In genomic region chr14:102848830-102849521, GRCh38 we compare ENCODE assay signal across 11 cellular contexts.
A peak's percentile ranks its signal among the peaks of the same experiment; 100 is the strongest.
DNase-seq lines count a peak whose midpoint lies in the region; ATAC-seq, FAIRE-seq and TF ChIP-seq lines count a peak whose summit lies in the region.
"Had no signal": no experiment of that assay in that cellular context is flagged by ENCODE, and none has a peak within 500 bp of the region (broad histone marks: within the 10 kb centered on the region; RNA-seq: fewer than 3 reads in every experiment).

No MANE protein-coding gene starts in this region.

- TF ChIP-seq POLR2A in HepG2 (IDR thresholded peaks at IDR 0.05; ENCODE audit: insufficient read depth in 1 of 2, low read depth in 2 of 2, low read length in 2 of 2) (no peak), uterus (IDR thresholded peaks at IDR 0.05) (no peak)

- peak; percentile 79 for ATAC-seq in Right ventricle myocardium inferior
- ATAC-seq in HepG2: no peak
- ATAC-seq in HG03460 (IDR thresholded peaks at IDR 0.05; ENCODE audit: unreplicated experiment): no peak
- ATAC-seq: activated T-cell treated with anti-CD3 and anti-CD28 coated beads, Interleukin-2, amount 50 U/mL, for 4 hours; HCT116 had no signal

- CTCF ChIA-PET in HepG2 (lab: Yijun Ruan, JAX; ENCODE audit: low intra/inter-chr PET ratio, low total read pairs): no interaction called here

- FAIRE-seq in HepG2 (lab: Jason Lieb, UNC): no peak

- no peak for DNase-seq in Right ventricle myocardium inferior (ENCODE audit: missing footprints)
- DNase-seq in cardiac septum (ENCODE audit: low spot score): no peak
- no peak for DNase-seq in activated T-helper 1 cell treated with anti-CD3 and anti-CD28 coated beads, Interleukin-12 subunit alpha, Interleukin-12 subunit beta, Interleukin-2, Interleukin-4 antibody, amounts not matched to agents 30 ng/mL and 10 ng/mL and 1 ng/mL, durations not matched to agents 14 hours and 24 hours and 36 hours (ENCODE audit: low spot score)
- DNase-seq in HepG2 (ENCODE audit: low spot score): no peak
- DNase-seq in uterus: no peak
- DNase-seq in NCI-H2029 treated with DMSO at 0.1 percent for 48 hours (lab: John Stamatoyannopoulos, UW): no peak
- no peak for DNase-seq in NOMO-1 treated with DMSO at 0.1 percent for 48 hours (lab: John Stamatoyannopoulos, UW; ENCODE audit: unreplicated experiment)
- DNase-seq: activated T-cell treated with anti-CD3 and anti-CD28 coated beads, Interleukin-2, amount 50 U/mL, for 4 hours; NCI-H2107 had no signal

- H2AFZ ChIP-seq in HepG2 (ENCODE audit: low read length): no peak overlapping the region

- intact Hi-C loops in Right ventricle myocardium inferior (cut with DNase I): no loop called here
- intact Hi-C loops in cardiac septum (cut with DNase I): no loop called here
- intact Hi-C loops in activated T-helper 1 cell treated with anti-CD3 and anti-CD28 coated beads, Interleukin-12 subunit alpha, Interleukin-12 subunit beta, Interleukin-2, Interleukin-4 antibody, amounts not matched to agents 30 ng/mL and 10 ng/mL and 1 ng/mL, durations not matched to agents 14 hours and 24 hours and 36 hours (cut with micrococcal nuclease): no loop called here
- intact Hi-C loops in HepG2 (cut with micrococcal nuclease; ENCODE audit: unreplicated experiment): no loop called here
- intact Hi-C loops in uterus (cut with DNase I; ENCODE audit: low total_unique reads): no loop called here

- BruUV-seq in HepG2 (replicated peaks; lab: Mats Ljungman, UMichigan): no TSS peak

- TF ChIP-seq EP300 in HepG2 (IDR thresholded peaks at IDR 0.05; ENCODE audit: low read depth in 2 of 2, low read length in 2 of 2) (no peak), HepG2 (CRISPR knock-in tag; IDR thresholded peaks at IDR 0.05; ENCODE audit: borderline replicate concordance) (no peak)

- H3K36me3 ChIP-seq in HepG2 (replicated peaks in 1 of 2; ENCODE audit: control insufficient read depth in 1 of 2, insufficient read depth in 2 of 2, low read length in 2 of 2): no peaks in the 10 kb centered on the region
- H3K36me3 ChIP-seq in uterus: no peaks in the 10 kb centered on the region

- H3K4me1 ChIP-seq in HepG2 (ENCODE audit: insufficient read depth, low read length) (no peaks in the 10 kb centered on the region), uterus (no peaks in the 10 kb centered on the region)

- H3K27ac Mint-ChIP-seq in activated T-helper 1 cell treated with anti-CD3 and anti-CD28 coated beads, Interleukin-12 subunit alpha, Interleukin-12 subunit beta, Interleukin-2, Interleukin-4 antibody, amounts not matched to agents 30 ng/mL and 10 ng/mL and 1 ng/mL, durations not matched to agents 14 hours and 24 hours and 36 hours: peak overlapping the region; percentile 73

- H3K27ac ChIP-seq in HepG2 (ENCODE audit: extremely low read length, insufficient read depth, low read length) (no peak overlapping the region), uterus (peak overlapping the region; percentile 15 to 78)

- in situ Hi-C loops in HepG2 (cut with HindIII; ENCODE audit: extremely low pct_ligation_motif_present, low pct_unique_long_range_greater_than_20kb): no loop called here

- H3K9ac ChIP-seq in HepG2 (ENCODE audit: insufficient read depth, low read depth, low read length): no peak overlapping the region

- H3K36me3 Mint-ChIP-seq in activated T-helper 1 cell treated with anti-CD3 and anti-CD28 coated beads, Interleukin-12 subunit alpha, Interleukin-12 subunit beta, Interleukin-2, Interleukin-4 antibody, amounts not matched to agents 30 ng/mL and 10 ng/mL and 1 ng/mL, durations not matched to agents 14 hours and 24 hours and 36 hours (ENCODE audit: low read depth): peaks cover 25% of the 10 kb centered on the region

- H3K4me3 ChIP-seq in HepG2 (replicated peaks in 1 of 3; ENCODE audit: insufficient read depth in 1 of 3, low read depth in 2 of 3, low read length in 3 of 3) (no peak overlapping the region), uterus (no peak overlapping the region)

- H3K27me3 Mint-ChIP-seq in activated T-helper 1 cell treated with anti-CD3 and anti-CD28 coated beads, Interleukin-12 subunit alpha, Interleukin-12 subunit beta, Interleukin-2, Interleukin-4 antibody, amounts not matched to agents 30 ng/mL and 10 ng/mL and 1 ng/mL, durations not matched to agents 14 hours and 24 hours and 36 hours (ENCODE audit: insufficient read depth): no peaks in the 10 kb centered on the region

- no peak overlapping the region for H3K4me3 Mint-ChIP-seq in activated T-helper 1 cell treated with anti-CD3 and anti-CD28 coated beads, Interleukin-12 subunit alpha, Interleukin-12 subunit beta, Interleukin-2, Interleukin-4 antibody, amounts not matched to agents 30 ng/mL and 10 ng/mL and 1 ng/mL, durations not matched to agents 14 hours and 24 hours and 36 hours

- 89% methylated on average over 12 of the region's 12 CpGs for WGBS in HepG2 (ENCODE audit: low lambda C conversion rate)

- no peaks in the 10 kb centered on the region for H3K79me2 ChIP-seq in HepG2 (ENCODE audit: insufficient read depth, low read length)

- H3K4me2 ChIP-seq in HepG2 (ENCODE audit: low read depth, low read length): no peak overlapping the region

- POLR2A ChIA-PET in HepG2 (lab: Yijun Ruan, JAX): no interaction called here

- TF ChIP-seq CTCF in HepG2 (CRISPR knock-in tag; IDR thresholded peaks at IDR 0.05) (no peak), uterus (IDR thresholded peaks at IDR 0.05) (no peak)

- no peaks in the 10 kb centered on the region for H3K9me3 Mint-ChIP-seq in activated T-helper 1 cell treated with anti-CD3 and anti-CD28 coated beads, Interleukin-12 subunit alpha, Interleukin-12 subunit beta, Interleukin-2, Interleukin-4 antibody, amounts not matched to agents 30 ng/mL and 10 ng/mL and 1 ng/mL, durations not matched to agents 14 hours and 24 hours and 36 hours
- H3K9me3 Mint-ChIP-seq: activated T-cell treated with anti-CD3 and anti-CD28 coated beads, Interleukin-2, amount 50 U/mL, for 4 hours had no signal

- H3K27me3 ChIP-seq in HepG2 (ENCODE audit: control insufficient read depth in 1 of 2, insufficient read depth in 2 of 2, low read length in 2 of 2): no peaks in the 10 kb centered on the region
- no peaks in the 10 kb centered on the region for H3K27me3 ChIP-seq in uterus

- H4K20me1 ChIP-seq in HepG2 (ENCODE audit: insufficient read depth, low read length): no peaks in the 10 kb centered on the region

- H3K9me3 ChIP-seq in HepG2 (ENCODE audit: low read length) (no peaks in the 10 kb centered on the region), uterus (no peaks in the 10 kb centered on the region)

- H3K4me1 Mint-ChIP-seq in activated T-helper 1 cell treated with anti-CD3 and anti-CD28 coated beads, Interleukin-12 subunit alpha, Interleukin-12 subunit beta, Interleukin-2, Interleukin-4 antibody, amounts not matched to agents 30 ng/mL and 10 ng/mL and 1 ng/mL, durations not matched to agents 14 hours and 24 hours and 36 hours (ENCODE audit: low read depth): peaks cover 19% of the 10 kb centered on the region

- TF ChIP-seq RAD21 in HepG2 (CRISPR knock-in tag; IDR thresholded peaks at IDR 0.05): no peak

TF ChIP-seq in HepG2, 621 proteins besides CTCF, POLR2A, EP300 and RAD21:
- TF ChIP-seq NR3C1 (CRISPR knock-in tag; IDR thresholded peaks at IDR 0.05) (no peak), ELF1 (CRISPR knock-in tag; IDR thresholded peaks at IDR 0.05) (no peak), ZNF484 (CRISPR knock-in tag; IDR thresholded peaks at IDR 0.05; ENCODE audit: borderline replicate concordance, low read depth) (no peak), RBM39 (IDR thresholded peaks at IDR 0.05; ENCODE audit: low read depth, low read length, poor library complexity, severe bottlenecking) (no peak), ZNF788 (CRISPR knock-in tag; IDR thresholded peaks at IDR 0.05; ENCODE audit: borderline replicate concordance) (no peak), ZNF121 (CRISPR knock-in tag; IDR thresholded peaks at IDR 0.05) (0 out of 2 replicates have a peak, but pooled peaks have one; percentile 52), ZNF430 (CRISPR knock-in tag; IDR thresholded peaks at IDR 0.05) (no peak), ZBTB38 (CRISPR knock-in tag; IDR thresholded peaks at IDR 0.05) (peak; percentile 61; the same call in 1 of the 2 replicates), SOX6 (IDR thresholded peaks at IDR 0.05) (no peak), SOX6 (CRISPR knock-in tag; IDR thresholded peaks at IDR 0.05) (no peak), ZBTB1 (CRISPR knock-in tag; IDR thresholded peaks at IDR 0.05; ENCODE audit: borderline replicate concordance) (no peak), FLYWCH1 (CRISPR knock-in tag; IDR thresholded peaks at IDR 0.05) (no peak), CENPX (CRISPR knock-in tag; IDR thresholded peaks at IDR 0.05) (no peak), ZNF180 (CRISPR knock-in tag; IDR thresholded peaks at IDR 0.05; ENCODE audit: borderline replicate concordance, low read depth) (no peak), ZNF296 (CRISPR knock-in tag; conservative IDR thresholded peaks at IDR 0.05) (no peak)
- TF ChIP-seq, protein P1, sequence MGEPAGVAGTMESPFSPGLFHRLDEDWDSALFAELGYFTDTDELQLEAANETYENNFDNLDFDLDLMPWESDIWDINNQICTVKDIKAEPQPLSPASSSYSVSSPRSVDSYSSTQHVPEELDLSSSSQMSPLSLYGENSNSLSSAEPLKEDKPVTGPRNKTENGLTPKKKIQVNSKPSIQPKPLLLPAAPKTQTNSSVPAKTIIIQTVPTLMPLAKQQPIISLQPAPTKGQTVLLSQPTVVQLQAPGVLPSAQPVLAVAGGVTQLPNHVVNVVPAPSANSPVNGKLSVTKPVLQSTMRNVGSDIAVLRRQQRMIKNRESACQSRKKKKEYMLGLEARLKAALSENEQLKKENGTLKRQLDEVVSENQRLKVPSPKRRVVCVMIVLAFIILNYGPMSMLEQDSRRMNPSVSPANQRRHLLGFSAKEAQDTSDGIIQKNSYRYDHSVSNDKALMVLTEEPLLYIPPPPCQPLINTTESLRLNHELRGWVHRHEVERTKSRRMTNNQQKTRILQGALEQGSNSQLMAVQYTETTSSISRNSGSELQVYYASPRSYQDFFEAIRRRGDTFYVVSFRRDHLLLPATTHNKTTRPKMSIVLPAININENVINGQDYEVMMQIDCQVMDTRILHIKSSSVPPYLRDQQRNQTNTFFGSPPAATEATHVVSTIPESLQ (CRISPR knock-in tag; conservative IDR thresholded peaks at IDR 0.05): no peak
- TF ChIP-seq, protein P2, sequence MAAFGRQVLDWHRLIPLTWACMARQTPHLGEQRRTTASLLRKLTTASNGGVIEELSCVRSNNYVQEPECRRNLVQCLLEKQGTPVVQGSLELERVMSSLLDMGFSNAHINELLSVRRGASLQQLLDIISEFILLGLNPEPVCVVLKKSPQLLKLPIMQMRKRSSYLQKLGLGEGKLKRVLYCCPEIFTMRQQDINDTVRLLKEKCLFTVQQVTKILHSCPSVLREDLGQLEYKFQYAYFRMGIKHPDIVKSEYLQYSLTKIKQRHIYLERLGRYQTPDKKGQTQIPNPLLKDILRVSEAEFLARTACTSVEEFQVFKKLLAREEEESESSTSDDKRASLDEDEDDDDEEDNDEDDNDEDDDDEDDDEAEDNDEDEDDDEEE (CRISPR knock-in tag; IDR thresholded peaks at IDR 0.05): no peak
